ENCODE assay signal across 20 cellular contexts in the genomic region with DNA sequence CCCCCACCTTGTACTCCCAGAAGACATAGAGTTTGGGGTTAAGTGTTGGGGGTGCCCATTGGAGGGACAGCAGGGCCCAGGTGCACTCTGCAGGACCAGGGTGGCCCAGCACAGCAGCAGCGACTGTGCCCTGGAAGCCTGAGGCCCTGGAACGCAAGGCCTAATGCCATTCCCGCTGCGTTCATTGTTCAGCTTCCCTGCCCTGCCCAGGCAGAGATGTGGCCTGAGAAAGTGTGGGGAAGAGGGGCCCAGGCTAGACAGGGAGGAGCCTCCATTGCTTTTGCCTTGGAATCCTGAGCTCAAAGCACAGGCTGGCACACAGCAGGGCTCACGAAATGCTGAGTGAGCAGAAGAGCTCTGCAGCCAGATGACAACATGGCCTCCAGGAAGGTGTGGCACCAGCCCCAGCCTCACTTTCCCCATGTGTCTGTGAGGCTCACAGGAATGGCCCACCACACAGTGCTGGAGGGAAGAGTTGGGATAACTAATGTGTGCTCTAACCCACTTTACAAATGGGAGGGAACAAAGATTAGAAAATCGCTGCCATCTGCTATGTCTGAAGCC.
"Had no signal": no experiment of that assay in that cellular context is flagged by ENCODE, and none has a peak within 500 bp of the region (broad histone marks: within the 10 kb centered on the region; RNA-seq: fewer than 3 reads in every experiment).

No MANE protein-coding gene starts in this region.

- H3K9me3 ChIP-seq: neutrophil, psoas muscle, sigmoid colon had no signal

- H3K79me2 ChIP-seq: hepatocyte had no signal

- H2AFZ ChIP-seq: hepatocyte had no signal

- H3K4me2 ChIP-seq: hepatocyte had no signal

- H3K27ac ChIP-seq: hepatocyte, neutrophil, psoas muscle, sigmoid colon, skin epidermis had no signal

- DNase-seq: effector memory CD8-positive, alpha-beta T cell; foreskin melanocyte; kidney; left cardiac atrium; left ventricle myocardium superior; mesenchymal stem cell; midbrain; naive B cell; psoas muscle; retina; sigmoid colon; stimulated activated CD4-positive, alpha-beta T cell treated with anti-CD3 and anti-CD28 coated beads, Interleukin-12 subunit alpha, Interleukin-12 subunit beta, amount 100 ng/mL, for 4 hours; stimulated activated naive CD4-positive, alpha-beta T cell treated with Interleukin-2 at 50 U/mL for 16 hours; trophoblast cell had no signal

- H3K4me3 Mint-ChIP-seq: dendritic cell treated with granulocyte-macrophage colony-stimulating factor and Interleukin-4, amounts not matched to agents 40 ng/mL and 50 ng/mL, for 4 days; effector memory CD8-positive, alpha-beta T cell; naive B cell; nephron had no signal

- H3K9me3 Mint-ChIP-seq: dendritic cell treated with granulocyte-macrophage colony-stimulating factor and Interleukin-4, amounts not matched to agents 40 ng/mL and 50 ng/mL, for 4 days; effector memory CD8-positive, alpha-beta T cell; naive B cell had no signal

- H3K36me3 ChIP-seq: neutrophil, sigmoid colon had no signal

- H3K27me3 ChIP-seq: hepatocyte, neutrophil, sigmoid colon had no signal

- H3K36me3 Mint-ChIP-seq: naive B cell had no signal

- H3K4me3 ChIP-seq: hepatocyte, lung, psoas muscle, sigmoid colon, skin epidermis had no signal

- H3K27ac Mint-ChIP-seq: dendritic cell treated with granulocyte-macrophage colony-stimulating factor and Interleukin-4, amounts not matched to agents 40 ng/mL and 50 ng/mL, for 4 days; effector memory CD8-positive, alpha-beta T cell; naive B cell; nephron had no signal

- H3K4me1 ChIP-seq: psoas muscle had no signal
